ENCODE assay signal across 1 cellular context in the genomic region with DNA sequence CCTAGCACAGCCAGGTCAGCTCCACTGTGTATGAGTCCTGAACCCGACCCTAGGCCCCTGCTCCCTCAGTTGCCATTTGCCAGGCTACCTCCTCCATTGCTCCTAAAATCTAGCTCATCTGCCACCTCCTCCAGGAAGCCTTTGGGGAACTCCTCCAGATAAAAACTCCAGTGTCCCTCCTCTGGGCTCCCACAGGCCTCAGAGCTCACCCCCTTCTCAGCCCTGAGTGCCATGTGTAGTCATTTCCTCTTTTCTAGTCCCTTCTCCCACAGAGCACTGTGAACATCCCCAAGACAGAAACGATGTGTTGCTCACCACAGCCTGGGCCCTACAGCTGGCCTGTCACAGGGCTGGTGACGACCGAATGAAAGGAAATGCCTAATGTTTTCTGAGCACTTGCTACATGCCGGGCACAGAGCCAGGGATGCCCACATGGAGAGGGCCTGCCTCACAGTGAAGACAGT.
TF ChIP-seq lines count a peak whose summit lies in the region.

No MANE protein-coding gene starts in this region.

TF ChIP-seq in GM23338, 12 proteins besides CTCF, POLR2A, EP300 and RAD21 (continued from another document):
- TF ChIP-seq, protein P1, sequence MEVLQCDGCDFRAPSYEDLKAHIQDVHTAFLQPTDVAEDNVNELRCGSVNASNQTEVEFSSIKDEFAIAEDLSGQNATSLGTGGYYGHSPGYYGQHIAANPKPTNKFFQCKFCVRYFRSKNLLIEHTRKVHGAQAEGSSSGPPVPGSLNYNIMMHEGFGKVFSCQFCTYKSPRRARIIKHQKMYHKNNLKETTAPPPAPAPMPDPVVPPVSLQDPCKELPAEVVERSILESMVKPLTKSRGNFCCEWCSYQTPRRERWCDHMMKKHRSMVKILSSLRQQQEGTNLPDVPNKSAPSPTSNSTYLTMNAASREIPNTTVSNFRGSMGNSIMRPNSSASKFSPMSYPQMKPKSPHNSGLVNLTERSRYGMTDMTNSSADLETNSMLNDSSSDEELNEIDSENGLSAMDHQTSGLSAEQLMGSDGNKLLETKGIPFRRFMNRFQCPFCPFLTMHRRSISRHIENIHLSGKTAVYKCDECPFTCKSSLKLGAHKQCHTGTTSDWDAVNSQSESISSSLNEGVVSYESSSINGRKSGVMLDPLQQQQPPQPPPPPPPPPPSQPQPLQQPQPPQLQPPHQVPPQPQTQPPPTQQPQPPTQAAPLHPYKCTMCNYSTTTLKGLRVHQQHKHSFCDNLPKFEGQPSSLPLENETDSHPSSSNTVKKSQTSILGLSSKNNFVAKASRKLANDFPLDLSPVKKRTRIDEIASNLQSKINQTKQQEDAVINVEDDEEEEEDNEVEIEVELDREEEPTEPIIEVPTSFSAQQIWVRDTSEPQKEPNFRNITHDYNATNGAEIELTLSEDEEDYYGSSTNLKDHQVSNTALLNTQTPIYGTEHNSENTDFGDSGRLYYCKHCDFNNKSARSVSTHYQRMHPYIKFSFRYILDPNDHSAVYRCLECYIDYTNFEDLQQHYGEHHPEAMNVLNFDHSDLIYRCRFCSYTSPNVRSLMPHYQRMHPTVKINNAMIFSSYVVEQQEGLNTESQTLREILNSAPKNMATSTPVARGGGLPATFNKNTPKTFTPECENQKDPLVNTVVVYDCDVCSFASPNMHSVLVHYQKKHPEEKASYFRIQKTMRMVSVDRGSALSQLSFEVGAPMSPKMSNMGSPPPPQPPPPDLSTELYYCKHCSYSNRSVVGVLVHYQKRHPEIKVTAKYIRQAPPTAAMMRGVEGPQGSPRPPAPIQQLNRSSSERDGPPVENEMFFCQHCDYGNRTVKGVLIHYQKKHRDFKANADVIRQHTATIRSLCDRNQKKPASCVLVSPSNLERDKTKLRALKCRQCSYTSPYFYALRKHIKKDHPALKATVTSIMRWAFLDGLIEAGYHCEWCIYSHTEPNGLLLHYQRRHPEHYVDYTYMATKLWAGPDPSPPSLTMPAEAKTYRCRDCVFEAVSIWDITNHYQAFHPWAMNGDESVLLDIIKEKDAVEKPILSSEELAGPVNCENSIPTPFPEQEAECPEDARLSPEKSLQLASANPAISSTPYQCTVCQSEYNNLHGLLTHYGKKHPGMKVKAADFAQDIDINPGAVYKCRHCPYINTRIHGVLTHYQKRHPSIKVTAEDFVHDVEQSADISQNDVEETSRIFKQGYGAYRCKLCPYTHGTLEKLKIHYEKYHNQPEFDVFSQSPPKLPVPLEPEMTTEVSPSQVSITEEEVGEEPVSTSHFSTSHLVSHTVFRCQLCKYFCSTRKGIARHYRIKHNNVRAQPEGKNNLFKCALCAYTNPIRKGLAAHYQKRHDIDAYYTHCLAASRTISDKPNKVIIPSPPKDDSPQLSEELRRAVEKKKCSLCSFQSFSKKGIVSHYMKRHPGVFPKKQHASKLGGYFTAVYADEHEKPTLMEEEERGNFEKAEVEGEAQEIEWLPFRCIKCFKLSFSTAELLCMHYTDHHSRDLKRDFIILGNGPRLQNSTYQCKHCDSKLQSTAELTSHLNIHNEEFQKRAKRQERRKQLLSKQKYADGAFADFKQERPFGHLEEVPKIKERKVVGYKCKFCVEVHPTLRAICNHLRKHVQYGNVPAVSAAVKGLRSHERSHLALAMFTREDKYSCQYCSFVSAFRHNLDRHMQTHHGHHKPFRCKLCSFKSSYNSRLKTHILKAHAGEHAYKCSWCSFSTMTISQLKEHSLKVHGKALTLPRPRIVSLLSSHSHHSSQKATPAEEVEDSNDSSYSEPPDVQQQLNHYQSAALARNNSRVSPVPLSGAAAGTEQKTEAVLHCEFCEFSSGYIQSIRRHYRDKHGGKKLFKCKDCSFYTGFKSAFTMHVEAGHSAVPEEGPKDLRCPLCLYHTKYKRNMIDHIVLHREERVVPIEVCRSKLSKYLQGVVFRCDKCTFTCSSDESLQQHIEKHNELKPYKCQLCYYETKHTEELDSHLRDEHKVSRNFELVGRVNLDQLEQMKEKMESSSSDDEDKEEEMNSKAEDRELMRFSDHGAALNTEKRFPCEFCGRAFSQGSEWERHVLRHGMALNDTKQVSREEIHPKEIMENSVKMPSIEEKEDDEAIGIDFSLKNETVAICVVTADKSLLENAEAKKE (CRISPR knock-in tag; IDR thresholded peaks at IDR 0.05): no peak
